ENCODE assay signal across 34 cellular contexts in the genomic region with DNA sequence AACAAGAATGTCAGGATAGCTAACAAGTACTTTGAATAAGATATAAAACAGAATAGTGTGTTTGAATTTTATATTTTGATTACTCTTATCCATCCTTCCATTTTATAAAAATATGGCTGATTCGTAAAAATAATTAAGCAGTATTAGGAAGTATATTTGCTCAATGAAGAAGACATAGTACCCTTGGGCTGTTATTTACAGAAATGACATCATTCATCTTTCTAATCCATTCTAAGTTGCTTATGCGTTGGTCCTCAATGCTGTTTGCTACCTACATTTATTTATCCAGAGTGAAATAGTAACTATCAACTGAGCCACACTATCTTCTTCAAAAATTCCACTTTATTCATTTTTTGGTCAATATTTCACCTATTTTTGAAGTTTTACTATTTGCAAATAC. TPM values are rescaled to one million over a fixed set of nuclear protein-coding genes. Genes with fewer than 3 reads are reported as not detected.
"Had no signal": no experiment of that assay in that cellular context is flagged by ENCODE, and none has a peak within 500 bp of the region (broad histone marks: within the 10 kb centered on the region; RNA-seq: fewer than 3 reads in every experiment).

No MANE protein-coding gene starts in this region.

- DNase-seq: activated CD4-positive, alpha-beta memory T cell treated with anti-CD3 and anti-CD28 coated beads for 36 hours; activated CD4-positive, alpha-beta T cell treated with anti-CD3 and anti-CD28 coated beads for 36 hours; activated CD4-positive, alpha-beta T cell treated with anti-CD3 and anti-CD28 coated beads, Interleukin-2, amount 10 ng/mL, durations not matched to agents 24 days and 14 days; activated CD4-positive, CD25-positive, alpha-beta regulatory T cell; activated CD4-positive, CD25-positive, alpha-beta regulatory T cell treated with anti-CD3 and anti-CD28 coated beads, Interleukin-2, amount 50 U/mL, for 72 hours; activated CD8-positive, alpha-beta memory T cell treated with anti-CD3 and anti-CD28 coated beads, Interleukin-2, amount 10 ng/mL, durations not matched to agents 7 days and 5 days; activated CD8-positive, alpha-beta memory T cell treated with anti-CD3 and anti-CD28 coated beads, Interleukin-2, amount 50 U/mL, for 4 hours; activated CD8-positive, alpha-beta T cell treated with anti-CD3 and anti-CD28 coated beads, Interleukin-2, amount 10 ng/mL, durations not matched to agents 7 days and 5 days; activated effector memory CD4-positive, alpha-beta T cell treated with anti-CD3 and anti-CD28 coated beads, Interleukin-2, amount 50 U/mL, for 16 hours; activated naive CD4-positive, alpha-beta T cell treated with anti-CD3 and anti-CD28 coated beads for 36 hours; activated naive CD8-positive, alpha-beta T cell treated with anti-CD3 and anti-CD28 coated beads for 36 hours; activated naive CD8-positive, alpha-beta T cell treated with anti-CD3 and anti-CD28 coated beads, Interleukin-2, amount 50 U/mL, for 24 hours; activated T-cell treated with anti-CD3 and anti-CD28 coated beads, Interleukin-2, amount 50 U/mL, for 1 hour; activated T-cell treated with anti-CD3 and anti-CD28 coated beads, Interleukin-2, amount 50 U/mL, for 48 hours; adrenal gland; amygdala; aorta; body of pancreas; caudate nucleus; cortex of kidney; dermis blood vessel endothelial cell; effector CD4-positive, alpha-beta T cell; effector memory CD8-positive, alpha-beta T cell; erythroblast; foreskin keratinocyte; gastrocnemius medialis; glutamatergic neuron; heart left ventricle; T-helper 2 cell had no signal

- H3K27ac ChIP-seq: adrenal gland, body of pancreas, esophagus muscularis mucosa, foreskin keratinocyte, gastrocnemius medialis, heart left ventricle had no signal

- H3K36me3 ChIP-seq: adrenal gland, esophagus muscularis mucosa, gastrocnemius medialis, heart left ventricle had no signal

- ATAC-seq: activated CD4-positive, alpha-beta T cell treated with anti-CD3 and anti-CD28 coated beads for 36 hours; activated CD8-positive, alpha-beta memory T cell treated with anti-CD3 and anti-CD28 coated beads, Interleukin-2, amount 10 ng/mL, durations not matched to agents 7 days and 5 days; activated CD8-positive, alpha-beta T cell treated with anti-CD3 and anti-CD28 coated beads, Interleukin-2, amount 10 ng/mL, durations not matched to agents 7 days and 5 days; activated naive CD8-positive, alpha-beta T cell treated with anti-CD3 and anti-CD28 coated beads, Interleukin-2, amount 50 U/mL, for 24 hours; body of pancreas; effector memory CD8-positive, alpha-beta T cell; foreskin keratinocyte; gastrocnemius medialis; heart left ventricle had no signal

- H3K9me3 ChIP-seq: adrenal gland, body of pancreas, esophagus muscularis mucosa, gastrocnemius medialis, heart left ventricle had no signal

- H3K4me3 ChIP-seq: adrenal gland, body of pancreas, esophagus muscularis mucosa, gastrocnemius medialis, heart left ventricle had no signal

- H3K4me1 ChIP-seq: foreskin keratinocyte had no signal

RNA-seq across cellular contexts. Expression of a gene that starts 2.1 kb away (rescaled TPM):
- total RNA-seq: activated CD4-positive, alpha-beta memory T cell treated with anti-CD3 and anti-CD28 coated beads for 36 hours; activated CD4-positive, alpha-beta T cell treated with anti-CD3 and anti-CD28 coated beads for 36 hours; activated CD4-positive, alpha-beta T cell treated with anti-CD3 and anti-CD28 coated beads, Interleukin-2, amount 10 ng/mL, durations not matched to agents 24 days and 14 days; activated CD8-positive, alpha-beta memory T cell treated with anti-CD3 and anti-CD28 coated beads for 36 hours; activated CD8-positive, alpha-beta memory T cell treated with anti-CD3 and anti-CD28 coated beads, Interleukin-2, amount 10 ng/mL, durations not matched to agents 7 days and 5 days; activated CD8-positive, alpha-beta T cell treated with anti-CD3 and anti-CD28 coated beads, Interleukin-2, amount 10 ng/mL, durations not matched to agents 7 days and 5 days; activated naive CD4-positive, alpha-beta T cell treated with anti-CD3 and anti-CD28 coated beads for 36 hours; activated naive CD8-positive, alpha-beta T cell treated with anti-CD3 and anti-CD28 coated beads for 36 hours; activated T-helper 1 cell treated with anti-CD3 and anti-CD28 coated beads, Interleukin-12 subunit alpha, Interleukin-12 subunit beta, Interleukin-2, Interleukin-4 antibody, amounts not matched to agents 30 ng/mL and 10 ng/mL and 1 ng/mL, durations not matched to agents 14 hours and 24 hours and 36 hours; activated T-helper 2 cell treated with anti-CD3 and anti-CD28 coated beads, Interferon-gamma antibody, Interleukin-2, Interleukin-4, amounts not matched to agents 10 μg/mL and 5 μg/mL and 100 μg/mL, durations not matched to agents 14 hours and 24 hours and 36 hours; aorta; chondrocyte; dermis blood vessel endothelial cell; esophagus muscularis mucosa; foreskin keratinocyte; gastrocnemius medialis; heart left ventricle had no signal

RNA-seq across cellular contexts. Expression of a gene that starts 38.2 kb away (rescaled TPM):
- total RNA-seq: activated CD4-positive, alpha-beta memory T cell treated with anti-CD3 and anti-CD28 coated beads for 36 hours; activated CD4-positive, alpha-beta T cell treated with anti-CD3 and anti-CD28 coated beads for 36 hours; activated CD4-positive, alpha-beta T cell treated with anti-CD3 and anti-CD28 coated beads, Interleukin-2, amount 10 ng/mL, durations not matched to agents 24 days and 14 days; activated CD8-positive, alpha-beta memory T cell treated with anti-CD3 and anti-CD28 coated beads for 36 hours; activated CD8-positive, alpha-beta memory T cell treated with anti-CD3 and anti-CD28 coated beads, Interleukin-2, amount 10 ng/mL, durations not matched to agents 7 days and 5 days; activated CD8-positive, alpha-beta T cell treated with anti-CD3 and anti-CD28 coated beads, Interleukin-2, amount 10 ng/mL, durations not matched to agents 7 days and 5 days; activated naive CD4-positive, alpha-beta T cell treated with anti-CD3 and anti-CD28 coated beads for 36 hours; activated naive CD8-positive, alpha-beta T cell treated with anti-CD3 and anti-CD28 coated beads for 36 hours; activated T-helper 1 cell treated with anti-CD3 and anti-CD28 coated beads, Interleukin-12 subunit alpha, Interleukin-12 subunit beta, Interleukin-2, Interleukin-4 antibody, amounts not matched to agents 30 ng/mL and 10 ng/mL and 1 ng/mL, durations not matched to agents 14 hours and 24 hours and 36 hours; activated T-helper 2 cell treated with anti-CD3 and anti-CD28 coated beads, Interferon-gamma antibody, Interleukin-2, Interleukin-4, amounts not matched to agents 10 μg/mL and 5 μg/mL and 100 μg/mL, durations not matched to agents 14 hours and 24 hours and 36 hours; adrenal gland; aorta; body of pancreas; chondrocyte; dermis blood vessel endothelial cell; esophagus muscularis mucosa; foreskin keratinocyte; gastrocnemius medialis; heart left ventricle had no signal
